ENCODE assay signal across 8 cellular contexts in the genomic region with DNA sequence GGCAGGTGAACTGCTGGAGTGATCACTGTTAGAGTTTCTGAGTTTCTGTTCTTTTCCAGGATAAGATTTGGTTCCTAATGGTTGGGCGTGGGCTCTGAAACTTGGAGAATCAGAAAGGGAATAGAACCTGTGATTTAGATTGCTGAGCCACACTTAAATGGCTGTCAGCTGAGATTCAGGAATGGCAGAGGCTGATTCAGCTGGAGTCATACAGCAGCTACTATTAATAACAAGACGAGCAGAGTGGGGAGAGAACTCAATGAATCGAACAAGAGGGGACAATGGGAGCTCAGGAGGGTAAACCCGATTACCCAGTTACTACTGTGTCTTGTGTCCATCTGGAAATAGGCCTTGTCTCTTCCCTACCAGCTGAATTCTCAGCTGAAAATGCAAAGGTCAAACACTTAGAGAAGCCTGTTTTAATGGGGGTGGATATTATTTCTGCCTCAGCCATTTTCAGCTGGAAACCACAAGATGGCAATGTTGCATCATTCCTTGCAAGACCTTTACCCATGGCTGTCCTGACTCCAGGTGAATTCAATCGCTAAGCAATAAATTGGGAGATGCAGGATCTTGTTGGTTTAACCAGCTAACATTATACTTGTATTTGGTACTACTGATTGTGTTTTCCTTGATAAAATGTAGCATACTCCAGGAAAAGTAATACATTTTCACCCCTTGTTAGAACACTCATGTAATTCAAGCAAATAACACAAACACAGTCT.
DNase-seq lines count a peak whose midpoint lies in the region; ATAC-seq, FAIRE-seq and TF ChIP-seq lines count a peak whose summit lies in the region.

No MANE protein-coding gene starts in this region.

- H3K9me3 ChIP-seq in astrocyte (ENCODE audit: insufficient read depth, low read depth, low read length) (no peaks in the 10 kb centered on the region), smooth muscle cell (replicated peaks; ENCODE audit: low read depth) (no peaks in the 10 kb centered on the region)

- H3K9me3 Mint-ChIP-seq in astrocyte (ENCODE audit: unreplicated experiment) = no peaks in the 10 kb centered on the region

- ATAC-seq in GM19452 (IDR thresholded peaks at IDR 0.05; ENCODE audit: unreplicated experiment) = peak; percentile 78
- ATAC-seq in HG03439 (IDR thresholded peaks at IDR 0.05; ENCODE audit: unreplicated experiment) = peak; percentile 85

- H3K36me3 ChIP-seq in astrocyte (ENCODE audit: insufficient read depth, low read length) (no peaks in the 10 kb centered on the region), smooth muscle cell (ENCODE audit: low read depth) (no peaks in the 10 kb centered on the region)

- peaks cover 3% of the 10 kb centered on the region for H3K4me1 Mint-ChIP-seq in astrocyte (ENCODE audit: low read depth, unreplicated experiment)

- H3K4me3 ChIP-seq in astrocyte (ENCODE audit: insufficient read depth, low read depth, low read length) (no peak overlapping the region), smooth muscle cell (no peak overlapping the region)

- H3K27ac ChIP-seq in astrocyte (ENCODE audit: low read depth, low read length) = no peak overlapping the region
- H3K27ac ChIP-seq in smooth muscle cell (ENCODE audit: low read depth) = no peak overlapping the region

- 44% methylated on average over 5 of the region's 5 CpGs for WGBS in smooth muscle cell (ENCODE audit: low lambda C conversion rate)

- H3K27me3 Mint-ChIP-seq in astrocyte (ENCODE audit: low read depth, unreplicated experiment) = peaks cover 5% of the 10 kb centered on the region

- H3K27me3 ChIP-seq in astrocyte (ENCODE audit: insufficient read depth, low read length) (peaks cover 9% of the 10 kb centered on the region), smooth muscle cell (ENCODE audit: low read depth) (peaks cover 13% of the 10 kb centered on the region)

- H3K79me2 ChIP-seq in astrocyte (ENCODE audit: insufficient read depth, low read length) = no peaks in the 10 kb centered on the region
- H3K79me2 ChIP-seq in smooth muscle cell (ENCODE audit: low read depth) = no peaks in the 10 kb centered on the region

- H3K4me2 ChIP-seq in astrocyte (ENCODE audit: low read length) (peak overlapping the region; percentile 22), smooth muscle cell (no peak overlapping the region)

- TF ChIP-seq CTCF in astrocyte (IDR thresholded peaks at IDR 0.05; ENCODE audit: insufficient read depth, low read depth, low read length) (peak; percentile 94), smooth muscle cell (IDR thresholded peaks at IDR 0.05; ENCODE audit: borderline replicate concordance, insufficient read depth, poor library complexity, severe bottlenecking) (peak; percentile 83)

- no peak overlapping the region for H3K4me3 Mint-ChIP-seq in astrocyte (ENCODE audit: unreplicated experiment)

- H2AFZ ChIP-seq in astrocyte (ENCODE audit: low read depth, low read length) = peak overlapping the region; percentile 68
- H2AFZ ChIP-seq in smooth muscle cell (ENCODE audit: low read depth) = peak overlapping the region; percentile 75

- peak overlapping the region; percentile 30 for H3K27ac Mint-ChIP-seq in astrocyte (ENCODE audit: unreplicated experiment)

- no peaks in the 10 kb centered on the region for H3K4me1 ChIP-seq in astrocyte (ENCODE audit: insufficient read depth, low read length)
- H3K4me1 ChIP-seq in smooth muscle cell (ENCODE audit: low read depth) = no peaks in the 10 kb centered on the region

- FAIRE-seq in astrocyte (lab: Jason Lieb, UNC) = peak; percentile 56

- peak; percentile 26 for DNase-seq in DMS79 (lab: John Stamatoyannopoulos, UW)
- DNase-seq in NCI-H446 treated with DMSO at 0.1 percent for 48 hours (lab: John Stamatoyannopoulos, UW) = peak; percentile 28
- peak; percentile 48 for DNase-seq in astrocyte (ENCODE audit: low read depth)
- peak; percentile 30 to 69 for DNase-seq in hippocampal formation (lab: John Stamatoyannopoulos, UW)
- no peak for DNase-seq in smooth muscle cell (lab: John Stamatoyannopoulos, UW; ENCODE audit: unreplicated experiment)
- no peak for DNase-seq in ureter (ENCODE audit: low spot score)

- no peaks in the 10 kb centered on the region for H3K36me3 Mint-ChIP-seq in astrocyte (ENCODE audit: low read depth, unreplicated experiment)

- no peaks in the 10 kb centered on the region for H3F3A ChIP-seq in smooth muscle cell (ENCODE audit: low read depth)

- no peaks in the 10 kb centered on the region for H4K20me1 ChIP-seq in astrocyte (ENCODE audit: insufficient read depth, low read length)
- H4K20me1 ChIP-seq in smooth muscle cell (ENCODE audit: low read depth) = no peaks in the 10 kb centered on the region

- no peak overlapping the region for H3K9ac ChIP-seq in astrocyte (ENCODE audit: low read length)
- no peak overlapping the region for H3K9ac ChIP-seq in smooth muscle cell (ENCODE audit: low read depth)

Comparison
In these comparisons a context has a peak if more than half of its experiments do, and no peak if none do; other contexts are left out.
1. DNase-seq: peak in DMS79 (single experiment), NCI-H446 treated with DMSO at 0.1 percent for 48 hours (single experiment), astrocyte (single experiment) and hippocampal formation (2 of 2); none in smooth muscle cell (single experiment) and ureter (single experiment).